Comparison of ENCODE assay signal across 8 cellular contexts in genomic region chr1:229579101-229579651, GRCh38. TPM values are rescaled to one million over a fixed set of nuclear protein-coding genes. Genes with fewer than 3 reads are reported as not detected.
A peak's percentile ranks its signal among the peaks of the same experiment; 100 is the strongest.
DNase-seq lines count a peak whose midpoint lies in the region; ATAC-seq and TF ChIP-seq lines count a peak whose summit lies in the region.

No MANE protein-coding gene starts in this region.

- H3K27ac ChIP-seq in ascending aorta (peak overlapping the region; percentile 53 to 59), temporal lobe (ENCODE audit: low read depth, low read length) (peak overlapping the region; percentile 44)

- TF ChIP-seq CTCF in GM10248 (IDR thresholded peaks at IDR 0.05; ENCODE audit: control extremely low read depth, extremely low read depth, low read depth, missing control alignments) (no peak), ascending aorta (IDR thresholded peaks at IDR 0.05) (no peak)

- CTCF ChIA-PET in GM10248 (lab: Yijun Ruan, JAX) = interaction anchor here (0.9 to 2.7 kb wide), 7 partner anchors 11 to 82 kb away, joined by 3 to 12 read pairs (median 4); partner anchors contain the start of gene ABCB10

- DNase-seq in GM10248 (ENCODE audit: extremely low spot score) = peak; percentile 63
- peak; percentile 41 for DNase-seq in NCI-H2081 treated with DMSO at 0.1 percent for 48 hours (lab: John Stamatoyannopoulos, UW)
- no peak for DNase-seq in ascending aorta (ENCODE audit: low spot score in 2 of 2)
- DNase-seq in iris pigment epithelial cell (ENCODE audit: low read depth) = peak; percentile 46
- DNase-seq in HuH-7 (ENCODE audit: low spot score) = no peak

- H3K4me1 ChIP-seq in ascending aorta = peaks cover 0 to 20% of the 10 kb centered on the region in 2 donors

- peak; percentile 84 for ATAC-seq in HG02763 (IDR thresholded peaks at IDR 0.05; ENCODE audit: unreplicated experiment)
- ATAC-seq in HG02970 (IDR thresholded peaks at IDR 0.05; ENCODE audit: low FRiP score, unreplicated experiment) = no peak

- H3K4me3 ChIP-seq in ascending aorta = peak overlapping the region; percentile 31 to 35

- POLR2A ChIA-PET in GM10248 (lab: Yijun Ruan, JAX) = interaction anchor here (1.0 kb wide), 1 partner anchor 45 kb away, joined by 3 read pairs; no protein-coding TSS in a partner anchor

- H3K27me3 ChIP-seq in ascending aorta = no peaks in the 10 kb centered on the region

- no peaks in the 10 kb centered on the region for H3K9me3 ChIP-seq in ascending aorta

- intact Hi-C loops in ascending aorta (cut with DNase I) = loop anchor here (1.0 kb wide), 1 partner anchor 16 kb away; no protein-coding TSS in a partner anchor

- no peaks in the 10 kb centered on the region for H3K36me3 ChIP-seq in ascending aorta

RNA-seq across cellular contexts. Expression of gene ABCB10, which starts 20.7 kb away (rescaled TPM):
- total RNA-seq in ascending aorta = 25.2 TPM
- total RNA-seq in temporal lobe = 16.2 TPM

RNA-seq across cellular contexts. Expression of gene TAF5L, which starts 46.7 kb away (rescaled TPM):
- total RNA-seq in ascending aorta (21.7 TPM), temporal lobe (17.7 TPM)

RNA-seq across cellular contexts. Expression of gene URB2, which starts 46.9 kb away (rescaled TPM):
- total RNA-seq in ascending aorta = 1.8 TPM
- total RNA-seq in temporal lobe = 8.1 TPM

Comparison
In these comparisons a context has a peak if more than half of its experiments do, and no peak if none do; other contexts are left out.
1. DNase-seq: peak in GM10248 (single experiment), NCI-H2081 treated with DMSO at 0.1 percent for 48 hours (single experiment) and iris pigment epithelial cell (single experiment); none in ascending aorta (0 of 2) and HuH-7 (single experiment).